19 cellular contexts compared by ENCODE assay signal in the genomic region with DNA sequence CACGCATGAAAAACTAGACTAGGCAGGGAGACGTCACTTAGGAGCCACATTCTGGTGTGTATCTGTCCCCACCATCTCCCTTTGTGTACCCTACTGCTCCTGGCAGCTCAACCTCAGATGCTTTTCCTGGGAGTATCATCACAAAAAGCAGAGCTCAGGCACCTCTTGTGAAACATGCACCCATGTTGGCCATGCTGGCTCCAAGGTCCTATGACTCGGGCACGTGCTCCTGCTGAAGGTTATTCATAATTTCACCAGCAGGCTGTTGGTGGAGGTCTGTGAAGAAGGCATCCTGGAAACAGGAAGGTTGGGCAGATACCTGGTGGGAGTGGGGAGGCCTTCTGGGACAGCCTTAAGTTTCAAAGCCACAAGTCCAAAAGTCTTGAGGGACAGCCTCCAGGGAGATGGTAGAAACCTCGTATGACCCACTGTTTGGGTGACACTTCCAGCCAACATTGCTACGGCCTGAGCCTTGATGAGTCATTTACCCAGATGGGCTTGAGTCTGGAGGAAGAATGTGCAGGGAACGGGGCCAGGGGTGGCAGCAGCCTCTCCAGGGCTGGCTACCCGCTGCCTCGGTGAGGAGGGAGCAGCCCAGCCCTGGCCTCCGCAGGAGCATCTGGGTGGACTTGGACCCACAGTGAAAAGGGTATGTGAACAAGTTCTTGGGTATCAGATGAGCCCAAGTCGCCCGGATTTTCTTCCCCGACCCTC.
DNase-seq lines count a peak whose midpoint lies in the region; ATAC-seq, FAIRE-seq and TF ChIP-seq lines count a peak whose summit lies in the region.
"Had no signal": no experiment of that assay in that cellular context is flagged by ENCODE, and none has a peak within 500 bp of the region (broad histone marks: within the 10 kb centered on the region; RNA-seq: fewer than 3 reads in every experiment).

No MANE protein-coding gene starts in this region.

- H3K4me1 ChIP-seq in right lobe of liver, result peaks cover 0 to 30% (median 9%) of the 10 kb centered on the region in 4 donors
- H3K4me1 ChIP-seq: upper lobe of left lung had no signal

- DNase-seq in AG08395 (ENCODE audit: low spot score) (peak; percentile 75), H54 (ENCODE audit: insufficient read length, low spot score) (peak; percentile 16), right lobe of liver (peak in 1 of 3 donors; percentile 57), dedifferentiated amniotic fluid mesenchymal stem cell (ENCODE audit: extremely low spot score) (no peak), NCI-H774 (lab: John Stamatoyannopoulos, UW) (no peak)
- DNase-seq: ACHN, mesenchymal stem cell, NCI-H187 treated with DMSO at 0.1 percent for 48 hours, NCI-H524, PC-9, T-helper 1 cell, upper lobe of left lung had no signal

- 71% methylated on average over 10 of the region's 13 CpGs for WGBS in right lobe of liver (ENCODE audit: insufficient coverage, low coverage, low lambda C conversion rate, missing lambda C conversion rate)

- intact Hi-C loops in right lobe of liver (cut with DNase I), result no loop called here

- TF ChIP-seq POLR2A in H54 (IDR thresholded peaks at IDR 0.05; ENCODE audit: low read depth, low read length) (no peak), right lobe of liver (IDR thresholded peaks at IDR 0.05) (no peak)

- H3K27ac ChIP-seq in angular gyrus (ENCODE audit: low read depth, low read length), result peak overlapping the region; percentile 57
- H3K27ac ChIP-seq in right lobe of liver, result peak overlapping the region in 1 of 3 donors; percentile 78
- H3K27ac ChIP-seq: gastroesophageal sphincter, PC-9, skin epidermis, upper lobe of left lung had no signal

- no peak for FAIRE-seq in H54 (lab: Jason Lieb, UNC)
- FAIRE-seq: endometrium, GM18507 had no signal

- TF ChIP-seq CTCF in right lobe of liver (IDR thresholded peaks at IDR 0.05), result peak in 1 of 4 donors; percentile 13

- no peaks in the 10 kb centered on the region for H3K27me3 ChIP-seq in right lobe of liver
- H3K27me3 ChIP-seq: gastroesophageal sphincter, upper lobe of left lung had no signal

- ATAC-seq in right lobe of liver, result peak; percentile 5 to 51 (median 22)
- no peak for ATAC-seq in GM19351 (IDR thresholded peaks at IDR 0.05; ENCODE audit: unreplicated experiment)
- ATAC-seq in HG03520 (IDR thresholded peaks at IDR 0.05; ENCODE audit: unreplicated experiment), result no peak
- ATAC-seq: gastroesophageal sphincter had no signal

- no peaks in the 10 kb centered on the region for H3K36me3 ChIP-seq in right lobe of liver
- H3K36me3 ChIP-seq: gastroesophageal sphincter, upper lobe of left lung had no signal

- H3K9me3 ChIP-seq in right lobe of liver, result no peaks in the 10 kb centered on the region
- H3K9me3 ChIP-seq: gastroesophageal sphincter, upper lobe of left lung had no signal

- H3K4me3 ChIP-seq in right lobe of liver, result no peak overlapping the region
- H3K4me3 ChIP-seq: gastroesophageal sphincter, PC-9, skin epidermis, upper lobe of left lung had no signal

Comparison
In these comparisons a context has a peak if more than half of its experiments do, and no peak if none do; other contexts are left out.
1. DNase-seq: peak in AG08395 (single experiment) and H54 (single experiment); none in dedifferentiated amniotic fluid mesenchymal stem cell (single experiment) and NCI-H774 (single experiment).
2. ATAC-seq: peak in right lobe of liver (4 of 4); none in GM19351 (single experiment) and HG03520 (single experiment).